Comparison of ENCODE assay signal across 16 cellular contexts in genomic region chr7:13049946-13050345, GRCh38.
A peak's percentile ranks its signal among the peaks of the same experiment; 100 is the strongest.
DNase-seq lines count a peak whose midpoint lies in the region; ATAC-seq and TF ChIP-seq lines count a peak whose summit lies in the region.
"Had no signal": no experiment of that assay in that cellular context is flagged by ENCODE, and none has a peak within 500 bp of the region (broad histone marks: within the 10 kb centered on the region; RNA-seq: fewer than 3 reads in every experiment).

No MANE protein-coding gene starts in this region.

- no peaks in the 10 kb centered on the region for H3K9me3 ChIP-seq in SJSA1 (replicated peaks)
- no peaks in the 10 kb centered on the region for H3K9me3 ChIP-seq in fibroblast of lung (ENCODE audit: control insufficient read depth, insufficient read depth, low read depth, low read length)
- peaks cover 5% of the 10 kb centered on the region; the same call in 1 of the 2 replicates for H3K9me3 ChIP-seq in PC-9 (ENCODE audit: insufficient read depth, low read depth)

- ATAC-seq in GM23338, result no peak
- ATAC-seq: Panc1, Right ventricle myocardium inferior had no signal

- no peaks in the 10 kb centered on the region for H3K36me3 ChIP-seq in GM23338 (ENCODE audit: insufficient read depth)
- H3K36me3 ChIP-seq in SJSA1, result no peaks in the 10 kb centered on the region
- H3K36me3 ChIP-seq in fibroblast of lung (ENCODE audit: control insufficient read depth, insufficient read depth, low read length), result no peaks in the 10 kb centered on the region
- H3K36me3 ChIP-seq in PC-9 (ENCODE audit: low read depth), result no peaks in the 10 kb centered on the region
- H3K36me3 ChIP-seq: BLaER1 treated with 17β-estradiol and CSF1 and Interleukin-3, amounts not matched to agents 10 nM and 100 nM had no signal

- no peak overlapping the region for H3K4me2 ChIP-seq in GM23338
- peak overlapping the region; percentile 32 for H3K4me2 ChIP-seq in fibroblast of lung (ENCODE audit: extremely low read depth, insufficient read depth, low read length)
- H3K4me2 ChIP-seq in PC-9, result no peak overlapping the region
- H3K4me2 ChIP-seq: BLaER1 treated with 17β-estradiol and CSF1 and Interleukin-3, amounts not matched to agents 10 nM and 100 nM had no signal

- H3K9me2 ChIP-seq in GM23338 (ENCODE audit: insufficient read depth), result no peaks in the 10 kb centered on the region
- H3K9me2 ChIP-seq in PC-9 (ENCODE audit: insufficient read depth), result no peaks in the 10 kb centered on the region

- POLR2A ChIA-PET in PC-9 (lab: Charles Lee; ENCODE audit: unreplicated experiment), result interaction anchor here (0.6 kb wide), 1 partner anchor 401 kb away, joined by 4 read pairs; no protein-coding TSS in a partner anchor

- no peaks in the 10 kb centered on the region for H3K9me3 Mint-ChIP-seq in GM23338
- H3K9me3 Mint-ChIP-seq in osteocyte (ENCODE audit: unreplicated experiment), result no peaks in the 10 kb centered on the region
- H3K9me3 Mint-ChIP-seq: H9 had no signal

- H3K79me2 ChIP-seq in GM23338 (replicated peaks; ENCODE audit: insufficient read depth) (no peaks in the 10 kb centered on the region), fibroblast of lung (ENCODE audit: control insufficient read depth, insufficient read depth, low read length) (no peaks in the 10 kb centered on the region), PC-9 (ENCODE audit: low read depth) (no peaks in the 10 kb centered on the region)

- no peaks in the 10 kb centered on the region for H4K20me1 ChIP-seq in GM23338 (replicated peaks; ENCODE audit: insufficient read depth)
- H4K20me1 ChIP-seq in fibroblast of lung (ENCODE audit: control insufficient read depth, extremely low read depth, insufficient read depth, low read length), result no peaks in the 10 kb centered on the region
- H4K20me1 ChIP-seq in PC-9 (ENCODE audit: insufficient read depth), result no peaks in the 10 kb centered on the region
- H4K20me1 ChIP-seq: BLaER1 treated with 17β-estradiol and CSF1 and Interleukin-3, amounts not matched to agents 10 nM and 100 nM had no signal

- 0 out of 2 replicates have a peak overlapping the region, but pooled peaks have one; percentile 4 for H2AFZ ChIP-seq in GM23338
- H2AFZ ChIP-seq in fibroblast of lung (ENCODE audit: low read length), result peak overlapping the region; percentile 74
- H2AFZ ChIP-seq in PC-9, result no peak overlapping the region

- intact Hi-C loops in PC-9 (cut with micrococcal nuclease; ENCODE audit: unreplicated experiment), result no loop called here

- H3K27me3 ChIP-seq in GM23338 (ENCODE audit: insufficient read depth) (no peaks in the 10 kb centered on the region), SJSA1 (replicated peaks) (no peaks in the 10 kb centered on the region), fibroblast of lung (ENCODE audit: control insufficient read depth, insufficient read depth, low read length) (no peaks in the 10 kb centered on the region), PC-9 (ENCODE audit: insufficient read depth, low read depth) (no peaks in the 10 kb centered on the region)
- H3K27me3 ChIP-seq: BLaER1 treated with 17β-estradiol and CSF1 and Interleukin-3, amounts not matched to agents 10 nM and 100 nM had no signal

- DNase-seq in GM23338 (ENCODE audit: low spot score), result no peak
- DNase-seq in SJSA1 (ENCODE audit: low read depth in 1 of 2, low spot score in 2 of 2), result no peak
- no peak for DNase-seq in fibroblast of lung (ENCODE audit: low read depth in 2 of 2)
- no peak for DNase-seq in osteocyte (ENCODE audit: extremely low spot score, unreplicated experiment)
- DNase-seq in PC-9, result no peak
- DNase-seq in NCI-H2227 treated with DMSO at 0.1 percent for 48 hours (lab: John Stamatoyannopoulos, UW), result no peak
- no peak for DNase-seq in NCI-H2029 (lab: John Stamatoyannopoulos, UW)
- DNase-seq: DMS 273 treated with DMSO at 0.1 percent for 48 hours; H9; NCI-H1436 treated with DMSO at 0.1 percent for 48 hours; NCI-H2081 treated with DMSO at 0.1 percent for 48 hours; NCI-H526; NK-92 treated with Interleukin-12 subunit alpha and Interleukin-12 subunit beta, amount 100 ng/mL, for 24 hours had no signal

- H3K36me3 Mint-ChIP-seq in GM23338 (ENCODE audit: low read depth) (no peaks in the 10 kb centered on the region), osteocyte (ENCODE audit: unreplicated experiment) (no peaks in the 10 kb centered on the region)

- TF ChIP-seq CTCF in GM23338 (conservative IDR thresholded peaks at IDR 0.05; ENCODE audit: low read depth in 2 of 2), result no peak
- TF ChIP-seq CTCF in fibroblast of lung (conservative IDR thresholded peaks at IDR 0.05 in 1 of 2, IDR thresholded peaks at IDR 0.05 in 1 of 2; ENCODE audit: low read depth in 1 of 2, low read length in 2 of 2), result no peak
- TF ChIP-seq CTCF in osteocyte (IDR thresholded peaks at IDR 0.05), result no peak
- no peak for TF ChIP-seq CTCF in PC-9 (conservative IDR thresholded peaks at IDR 0.05)

- H3K4me1 ChIP-seq in GM23338 (ENCODE audit: insufficient read depth) (no peaks in the 10 kb centered on the region), SJSA1 (replicated peaks) (peaks cover 26% of the 10 kb centered on the region), fibroblast of lung (ENCODE audit: control insufficient read depth, extremely low read depth, insufficient read depth, low read length) (peaks cover 5% of the 10 kb centered on the region), PC-9 (replicated peaks; ENCODE audit: insufficient read depth) (peaks cover 18% of the 10 kb centered on the region)

- H3K27me3 Mint-ChIP-seq in GM23338 (ENCODE audit: insufficient read depth, low read depth, poor library complexity) (no peaks in the 10 kb centered on the region), osteocyte (ENCODE audit: unreplicated experiment) (no peaks in the 10 kb centered on the region)

- H3K4me1 Mint-ChIP-seq in GM23338 (no peaks in the 10 kb centered on the region), osteocyte (ENCODE audit: unreplicated experiment) (peaks cover 17% of the 10 kb centered on the region)
- H3K4me1 Mint-ChIP-seq: H9 had no signal

- H3K9ac ChIP-seq in fibroblast of lung (ENCODE audit: insufficient read depth, low read length), result no peak overlapping the region
- H3K9ac ChIP-seq: BLaER1 treated with 17β-estradiol and CSF1 and Interleukin-3, amounts not matched to agents 10 nM and 100 nM had no signal

- CTCF ChIA-PET in PC-9 (lab: Charles Lee), result interaction anchor here (1.1 kb wide), 1 partner anchor 363 kb away, joined by 4 read pairs; the partner anchor contains the start of gene ARL4A

- H3K4me3 ChIP-seq in GM23338 (no peak overlapping the region), SJSA1 (no peak overlapping the region), fibroblast of lung (replicated peaks in 1 of 4; ENCODE audit: control extremely low read depth in 1 of 4, insufficient read depth in 1 of 4, low read depth in 3 of 4, low read length in 4 of 4) (no peak overlapping the region), PC-9 (no peak overlapping the region)
- H3K4me3 ChIP-seq: BLaER1 treated with 17β-estradiol and CSF1 and Interleukin-3, amounts not matched to agents 10 nM and 100 nM had no signal

- H3F3A ChIP-seq in GM23338 (replicated peaks; ENCODE audit: low read depth), result no peaks in the 10 kb centered on the region
- no peaks in the 10 kb centered on the region for H3F3A ChIP-seq in PC-9 (ENCODE audit: insufficient read depth, low read depth)

- H3K27ac ChIP-seq in GM23338 (ENCODE audit: low read depth), result no peak overlapping the region
- peak overlapping the region; percentile 47 for H3K27ac ChIP-seq in SJSA1
- H3K27ac ChIP-seq in fibroblast of lung (ENCODE audit: insufficient read depth, low read length), result peak overlapping the region; percentile 54
- H3K27ac ChIP-seq in PC-9, result no peak overlapping the region
- H3K27ac ChIP-seq: BLaER1 treated with 17β-estradiol and CSF1 and Interleukin-3, amounts not matched to agents 10 nM and 100 nM had no signal

- no peak overlapping the region for H3K4me3 Mint-ChIP-seq in GM23338
- no peak overlapping the region for H3K4me3 Mint-ChIP-seq in osteocyte (ENCODE audit: unreplicated experiment)
- H3K4me3 Mint-ChIP-seq: H9 had no signal

- no TSS peak for BruUV-seq in PC-9 (replicated peaks; lab: Mats Ljungman, UMichigan)

- H3K27ac Mint-ChIP-seq in GM23338, result no peak overlapping the region
- peak overlapping the region; percentile 28 for H3K27ac Mint-ChIP-seq in osteocyte (ENCODE audit: unreplicated experiment)

TF ChIP-seq in GM23338, 12 proteins besides CTCF, POLR2A, EP300 and RAD21 (continues in another document):
- TF ChIP-seq ZNF331 (CRISPR knock-in tag; IDR thresholded peaks at IDR 0.05; ENCODE audit: low read depth) (no peak), CREB1 (CRISPR knock-in tag; IDR thresholded peaks at IDR 0.05; ENCODE audit: low read depth) (no peak), POLR2AphosphoS5 (IDR thresholded peaks at IDR 0.05; ENCODE audit: low read depth) (no peak), ETS1 (IDR thresholded peaks at IDR 0.05) (no peak), EZH2phosphoT487 (IDR thresholded peaks at IDR 0.05; ENCODE audit: unreplicated experiment) (no peak), EZH2 (IDR thresholded peaks at IDR 0.05; ENCODE audit: low read depth, unreplicated experiment) (no peak), NANOG (IDR thresholded peaks at IDR 0.05; ENCODE audit: borderline replicate concordance) (no peak), STAT1 (IDR thresholded peaks at IDR 0.05; ENCODE audit: unreplicated experiment) (no peak), JUNB (IDR thresholded peaks at IDR 0.05; ENCODE audit: unreplicated experiment) (no peak)

Comparison
In these comparisons a context has a peak if more than half of its experiments do, and no peak if none do; other contexts are left out.
1. H3K27ac ChIP-seq: peak in SJSA1 (single experiment) and fibroblast of lung (single experiment); none in GM23338 (single experiment) and PC-9 (single experiment).